1 cellular context compared by ENCODE assay signal in the genomic region with DNA sequence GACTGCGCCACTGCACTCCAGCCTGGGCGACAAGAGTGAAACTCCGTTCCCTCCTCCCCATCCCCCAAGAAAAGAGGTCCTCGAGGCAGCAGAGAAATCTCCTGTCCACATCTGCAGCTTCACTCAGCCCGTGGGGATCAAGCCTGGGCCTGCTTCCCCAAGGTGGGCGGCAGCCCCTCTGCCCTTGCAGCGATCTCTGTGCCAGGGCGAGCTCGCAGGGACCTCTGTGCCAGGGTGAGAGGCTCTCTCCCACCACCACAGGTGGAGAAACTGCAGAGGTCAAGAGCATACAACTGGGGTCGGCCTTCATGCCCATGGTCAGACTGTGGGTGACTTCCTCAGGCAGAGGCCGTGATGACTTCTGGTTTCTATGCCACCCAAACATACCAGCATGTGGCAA.
TF ChIP-seq lines count a peak whose summit lies in the region.

No MANE protein-coding gene starts in this region.

TF ChIP-seq in HepG2, 621 proteins besides CTCF, POLR2A, EP300 and RAD21:
- TF ChIP-seq ZBTB38 (CRISPR knock-in tag; IDR thresholded peaks at IDR 0.05) = 0 out of 2 replicates have a peak, but pooled peaks have one; percentile 6
- no peak for TF ChIP-seq KAT7 (CRISPR knock-in tag; IDR thresholded peaks at IDR 0.05; ENCODE audit: borderline replicate concordance)
- 0 out of 2 replicates have a peak, but pooled peaks have one; percentile 44 for TF ChIP-seq HNRNPL (IDR thresholded peaks at IDR 0.05; ENCODE audit: low read depth, low read length)
- no peak for TF ChIP-seq TOPORS (CRISPR knock-in tag; IDR thresholded peaks at IDR 0.05)
